1 cellular context compared by ENCODE assay signal in the genomic region with DNA sequence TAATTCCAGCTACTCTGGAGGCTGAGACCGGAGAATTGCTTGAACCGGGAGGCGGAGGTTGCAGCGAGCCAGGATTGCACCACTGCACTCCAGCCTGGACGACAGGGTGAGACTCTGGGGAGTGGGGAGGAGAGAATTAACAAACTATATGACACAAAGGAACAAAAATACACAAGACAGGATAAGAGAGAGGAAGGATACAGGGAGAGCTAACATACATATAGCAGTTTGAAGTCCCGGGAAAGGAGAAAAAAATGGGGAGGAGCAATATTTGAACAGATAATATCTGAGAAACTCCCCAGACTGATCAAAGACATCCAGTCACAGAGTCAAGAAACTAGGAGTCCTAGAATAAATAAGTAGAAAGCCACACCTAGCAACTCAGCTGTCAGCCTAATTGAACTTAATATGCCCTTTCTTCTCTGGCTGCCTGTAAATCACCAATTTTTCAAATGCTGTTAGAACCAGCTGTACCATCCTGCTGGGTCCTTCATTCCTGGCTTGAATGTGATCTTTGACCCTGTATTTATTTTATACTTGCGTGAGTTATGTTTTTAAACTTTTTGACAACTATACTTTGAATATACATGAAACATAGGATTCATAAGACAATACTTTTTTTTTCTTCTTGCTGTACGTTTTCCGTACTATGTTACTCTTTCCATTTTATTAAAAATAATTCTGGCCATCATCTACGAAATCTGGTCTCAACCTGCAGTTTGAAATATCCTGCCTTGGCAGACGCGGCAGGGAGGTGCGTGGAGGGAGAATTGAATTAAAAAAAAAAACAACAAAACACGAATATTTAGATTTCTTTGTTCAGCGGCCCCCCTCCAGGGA.
TF ChIP-seq lines count a peak whose summit lies in the region.

No MANE protein-coding gene starts in this region.

TF ChIP-seq in HepG2, 621 proteins besides CTCF, POLR2A, EP300 and RAD21 (continues in another document):
- no peak for TF ChIP-seq ZIK1 (CRISPR knock-in tag; IDR thresholded peaks at IDR 0.05; ENCODE audit: borderline replicate concordance, low read depth)
- 0 out of 2 replicates have a peak, but pooled peaks have one; percentile 45 for TF ChIP-seq ATF7-NPFF (CRISPR knock-in tag; IDR thresholded peaks at IDR 0.05; ENCODE audit: low read depth)
- TF ChIP-seq, protein P1, sequence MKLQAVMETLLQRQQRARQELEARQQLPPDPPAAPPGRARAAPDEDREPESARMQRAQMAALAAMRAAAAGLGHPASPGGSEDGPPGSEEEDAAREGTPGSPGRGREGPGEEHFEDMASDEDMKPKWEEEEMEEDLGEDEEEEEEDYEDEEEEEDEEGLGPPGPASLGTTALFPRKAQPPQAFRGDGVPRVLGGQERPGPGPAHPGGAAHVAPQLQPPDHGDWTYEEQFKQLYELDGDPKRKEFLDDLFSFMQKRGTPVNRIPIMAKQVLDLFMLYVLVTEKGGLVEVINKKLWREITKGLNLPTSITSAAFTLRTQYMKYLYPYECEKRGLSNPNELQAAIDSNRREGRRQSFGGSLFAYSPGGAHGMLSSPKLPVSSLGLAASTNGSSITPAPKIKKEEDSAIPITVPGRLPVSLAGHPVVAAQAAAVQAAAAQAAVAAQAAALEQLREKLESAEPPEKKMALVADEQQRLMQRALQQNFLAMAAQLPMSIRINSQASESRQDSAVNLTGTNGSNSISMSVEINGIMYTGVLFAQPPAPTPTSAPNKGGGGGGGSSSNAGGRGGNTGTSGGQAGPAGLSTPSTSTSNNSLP (IDR thresholded peaks at IDR 0.05; ENCODE audit: low read depth, low read length) = peak; percentile 7; the same call in 1 of the 2 replicates
- TF ChIP-seq, protein P2, sequence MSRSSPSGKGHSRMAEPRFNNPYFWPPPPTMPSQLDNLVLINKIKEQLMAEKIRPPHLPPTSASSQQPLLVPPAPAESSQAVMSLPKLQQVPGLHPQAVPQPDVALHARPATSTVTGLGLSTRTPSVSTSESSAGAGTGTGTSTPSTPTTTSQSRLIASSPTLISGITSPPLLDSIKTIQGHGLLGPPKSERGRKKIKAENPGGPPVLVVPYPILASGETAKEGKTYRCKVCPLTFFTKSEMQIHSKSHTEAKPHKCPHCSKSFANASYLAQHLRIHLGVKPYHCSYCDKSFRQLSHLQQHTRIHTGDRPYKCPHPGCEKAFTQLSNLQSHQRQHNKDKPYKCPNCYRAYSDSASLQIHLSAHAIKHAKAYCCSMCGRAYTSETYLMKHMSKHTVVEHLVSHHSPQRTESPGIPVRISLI (CRISPR knock-in tag; IDR thresholded peaks at IDR 0.05; ENCODE audit: borderline replicate concordance) = no peak
- TF ChIP-seq, protein P3, sequence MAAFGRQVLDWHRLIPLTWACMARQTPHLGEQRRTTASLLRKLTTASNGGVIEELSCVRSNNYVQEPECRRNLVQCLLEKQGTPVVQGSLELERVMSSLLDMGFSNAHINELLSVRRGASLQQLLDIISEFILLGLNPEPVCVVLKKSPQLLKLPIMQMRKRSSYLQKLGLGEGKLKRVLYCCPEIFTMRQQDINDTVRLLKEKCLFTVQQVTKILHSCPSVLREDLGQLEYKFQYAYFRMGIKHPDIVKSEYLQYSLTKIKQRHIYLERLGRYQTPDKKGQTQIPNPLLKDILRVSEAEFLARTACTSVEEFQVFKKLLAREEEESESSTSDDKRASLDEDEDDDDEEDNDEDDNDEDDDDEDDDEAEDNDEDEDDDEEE (CRISPR knock-in tag; IDR thresholded peaks at IDR 0.05) = no peak
- TF ChIP-seq MXD4 (CRISPR knock-in tag; IDR thresholded peaks at IDR 0.05) = peak; percentile 46
- TF ChIP-seq ZBTB20 (CRISPR knock-in tag; IDR thresholded peaks at IDR 0.05; ENCODE audit: borderline replicate concordance, low read depth) = no peak
- TF ChIP-seq HOXA3 (CRISPR knock-in tag; IDR thresholded peaks at IDR 0.05) = peak; percentile 40; the same call in 1 of the 2 replicates
- TF ChIP-seq SOX13 (IDR thresholded peaks at IDR 0.05) = no peak
- peak in 1 of 2 experiments; percentile 42; a peak in 1 of 4 replicates for TF ChIP-seq SOX13 (CRISPR knock-in tag; conservative IDR thresholded peaks at IDR 0.05 in 1 of 2, IDR thresholded peaks at IDR 0.05 in 1 of 2)
- TF ChIP-seq ZNF383 (CRISPR knock-in tag; IDR thresholded peaks at IDR 0.05; ENCODE audit: borderline replicate concordance) = no peak
- peak; percentile 58; the same call in 1 of the 2 replicates for TF ChIP-seq RARA (CRISPR knock-in tag; IDR thresholded peaks at IDR 0.05)
- TF ChIP-seq, protein P4, sequence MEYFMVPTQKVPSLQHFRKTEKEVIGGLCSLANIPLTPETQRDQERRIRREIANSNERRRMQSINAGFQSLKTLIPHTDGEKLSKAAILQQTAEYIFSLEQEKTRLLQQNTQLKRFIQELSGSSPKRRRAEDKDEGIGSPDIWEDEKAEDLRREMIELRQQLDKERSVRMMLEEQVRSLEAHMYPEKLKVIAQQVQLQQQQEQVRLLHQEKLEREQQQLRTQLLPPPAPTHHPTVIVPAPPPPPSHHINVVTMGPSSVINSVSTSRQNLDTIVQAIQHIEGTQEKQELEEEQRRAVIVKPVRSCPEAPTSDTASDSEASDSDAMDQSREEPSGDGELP (IDR thresholded peaks at IDR 0.05; ENCODE audit: borderline replicate concordance, low read depth) = peak; percentile 77
- TF ChIP-seq, protein P5, sequence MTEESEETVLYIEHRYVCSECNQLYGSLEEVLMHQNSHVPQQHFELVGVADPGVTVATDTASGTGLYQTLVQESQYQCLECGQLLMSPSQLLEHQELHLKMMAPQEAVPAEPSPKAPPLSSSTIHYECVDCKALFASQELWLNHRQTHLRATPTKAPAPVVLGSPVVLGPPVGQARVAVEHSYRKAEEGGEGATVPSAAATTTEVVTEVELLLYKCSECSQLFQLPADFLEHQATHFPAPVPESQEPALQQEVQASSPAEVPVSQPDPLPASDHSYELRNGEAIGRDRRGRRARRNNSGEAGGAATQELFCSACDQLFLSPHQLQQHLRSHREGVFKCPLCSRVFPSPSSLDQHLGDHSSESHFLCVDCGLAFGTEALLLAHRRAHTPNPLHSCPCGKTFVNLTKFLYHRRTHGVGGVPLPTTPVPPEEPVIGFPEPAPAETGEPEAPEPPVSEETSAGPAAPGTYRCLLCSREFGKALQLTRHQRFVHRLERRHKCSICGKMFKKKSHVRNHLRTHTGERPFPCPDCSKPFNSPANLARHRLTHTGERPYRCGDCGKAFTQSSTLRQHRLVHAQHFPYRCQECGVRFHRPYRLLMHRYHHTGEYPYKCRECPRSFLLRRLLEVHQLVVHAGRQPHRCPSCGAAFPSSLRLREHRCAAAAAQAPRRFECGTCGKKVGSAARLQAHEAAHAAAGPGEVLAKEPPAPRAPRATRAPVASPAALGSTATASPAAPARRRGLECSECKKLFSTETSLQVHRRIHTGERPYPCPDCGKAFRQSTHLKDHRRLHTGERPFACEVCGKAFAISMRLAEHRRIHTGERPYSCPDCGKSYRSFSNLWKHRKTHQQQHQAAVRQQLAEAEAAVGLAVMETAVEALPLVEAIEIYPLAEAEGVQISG (CRISPR knock-in tag; IDR thresholded peaks at IDR 0.05) = peak; percentile 34; the same call in 1 of the 2 replicates
- TF ChIP-seq CREM (IDR thresholded peaks at IDR 0.05) = peak; percentile 73; the same call in 1 of the 2 replicates
- no peak for TF ChIP-seq CREM (CRISPR knock-in tag; IDR thresholded peaks at IDR 0.05)
- TF ChIP-seq KMT2B (CRISPR knock-in tag; IDR thresholded peaks at IDR 0.05) = no peak
- no peak for TF ChIP-seq LCORL (IDR thresholded peaks at IDR 0.05)
- peak; percentile 47; the same call in 1 of the 2 replicates for TF ChIP-seq LCORL (CRISPR knock-in tag; IDR thresholded peaks at IDR 0.05)
- TF ChIP-seq NFATC3 (CRISPR knock-in tag; IDR thresholded peaks at IDR 0.05) = no peak
- peak; percentile 9; the same call in 1 of the 2 replicates for TF ChIP-seq ATF7 (IDR thresholded peaks at IDR 0.05)
- TF ChIP-seq ATF7 (CRISPR knock-in tag; IDR thresholded peaks at IDR 0.05) = no peak
- TF ChIP-seq, protein P6, sequence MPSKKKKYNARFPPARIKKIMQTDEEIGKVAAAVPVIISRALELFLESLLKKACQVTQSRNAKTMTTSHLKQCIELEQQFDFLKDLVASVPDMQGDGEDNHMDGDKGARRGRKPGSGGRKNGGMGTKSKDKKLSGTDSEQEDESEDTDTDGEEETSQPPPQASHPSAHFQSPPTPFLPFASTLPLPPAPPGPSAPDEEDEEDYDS (CRISPR knock-in tag; IDR thresholded peaks at IDR 0.05) = 0 out of 2 replicates have a peak, but pooled peaks have one; percentile 20
- peak; percentile 68 for TF ChIP-seq SP5 (CRISPR knock-in tag; IDR thresholded peaks at IDR 0.05; ENCODE audit: borderline replicate concordance, low read depth)
- TF ChIP-seq SALL1 (CRISPR knock-in tag; IDR thresholded peaks at IDR 0.05) = peak; percentile 64; the same call in 1 of the 2 replicates
- peak; percentile 61; the same call in 1 of the 2 replicates for TF ChIP-seq ZNF615 (CRISPR knock-in tag; IDR thresholded peaks at IDR 0.05; ENCODE audit: borderline replicate concordance)
- TF ChIP-seq JDP2 (CRISPR knock-in tag; IDR thresholded peaks at IDR 0.05; ENCODE audit: borderline replicate concordance) = no peak
- 0 out of 2 replicates have a peak, but pooled peaks have one; percentile 22 for TF ChIP-seq KDM5A (IDR thresholded peaks at IDR 0.05; ENCODE audit: borderline replicate concordance, low read length)
- TF ChIP-seq SP4 (CRISPR knock-in tag; IDR thresholded peaks at IDR 0.05) = no peak
- TF ChIP-seq MBD4 (IDR thresholded peaks at IDR 0.05; ENCODE audit: borderline replicate concordance, low read length) = 0 out of 2 replicates have a peak, but pooled peaks have one; percentile 58
- 0 out of 2 replicates have a peak, but pooled peaks have one; percentile 24 for TF ChIP-seq RARG (CRISPR knock-in tag; IDR thresholded peaks at IDR 0.05; ENCODE audit: low read depth)
- no peak for TF ChIP-seq SAFB2 (CRISPR knock-in tag; IDR thresholded peaks at IDR 0.05; ENCODE audit: borderline replicate concordance, low read depth)
- 0 out of 2 replicates have a peak, but pooled peaks have one; percentile 46 for TF ChIP-seq FOXK2 (IDR thresholded peaks at IDR 0.05)
- peak; percentile 28; the same call in 1 of the 2 replicates for TF ChIP-seq ELF3 (CRISPR knock-in tag; IDR thresholded peaks at IDR 0.05)
- TF ChIP-seq, protein P7, sequence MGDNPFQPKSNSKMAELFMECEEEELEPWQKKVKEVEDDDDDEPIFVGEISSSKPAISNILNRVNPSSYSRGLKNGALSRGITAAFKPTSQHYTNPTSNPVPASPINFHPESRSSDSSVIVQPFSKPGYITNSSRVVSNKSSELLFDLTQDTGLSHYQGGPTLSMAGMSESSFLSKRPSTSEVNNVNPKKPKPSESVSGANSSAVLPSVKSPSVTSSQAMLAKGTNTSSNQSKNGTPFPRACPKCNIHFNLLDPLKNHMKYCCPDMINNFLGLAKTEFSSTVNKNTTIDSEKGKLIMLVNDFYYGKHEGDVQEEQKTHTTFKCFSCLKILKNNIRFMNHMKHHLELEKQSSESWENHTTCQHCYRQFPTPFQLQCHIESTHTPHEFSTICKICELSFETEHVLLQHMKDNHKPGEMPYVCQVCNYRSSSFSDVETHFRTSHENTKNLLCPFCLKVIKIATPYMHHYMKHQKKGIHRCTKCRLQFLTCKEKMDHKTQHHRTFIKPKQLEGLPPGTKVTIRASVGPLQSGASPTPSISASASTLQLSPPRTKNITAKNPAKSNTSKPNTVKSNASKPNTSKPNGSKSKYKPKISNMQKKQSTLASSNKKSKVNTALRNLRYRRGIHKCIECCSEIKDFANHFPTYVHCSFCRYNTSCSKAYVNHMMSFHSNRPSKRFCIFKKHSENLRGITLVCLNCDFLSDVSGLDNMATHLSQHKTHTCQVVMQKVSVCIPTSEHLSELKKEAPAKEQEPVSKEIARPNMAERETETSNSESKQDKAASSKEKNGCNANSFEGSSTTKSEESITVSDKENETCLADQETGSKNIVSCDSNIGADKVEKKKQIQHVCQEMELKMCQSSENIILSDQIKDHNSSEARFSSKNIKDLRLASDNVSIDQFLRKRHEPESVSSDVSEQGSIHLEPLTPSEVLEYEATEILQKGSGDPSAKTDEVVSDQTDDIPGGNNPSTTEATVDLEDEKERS (CRISPR knock-in tag; IDR thresholded peaks at IDR 0.05) = peak; percentile 31; the same call in 1 of the 2 replicates
- 0 out of 2 replicates have a peak, but pooled peaks have one; percentile 78 for TF ChIP-seq HMGA1 (CRISPR knock-in tag; conservative IDR thresholded peaks at IDR 0.05)
- no peak for TF ChIP-seq MTA1 (CRISPR knock-in tag; IDR thresholded peaks at IDR 0.05; ENCODE audit: borderline replicate concordance)
- 0 out of 2 replicates have a peak, but pooled peaks have one; percentile 63 for TF ChIP-seq NCOA2 (CRISPR knock-in tag; IDR thresholded peaks at IDR 0.05)
- TF ChIP-seq NR2F2 (IDR thresholded peaks at IDR 0.05; ENCODE audit: borderline replicate concordance, low read depth) = peak; percentile 25; the same call in 1 of the 2 replicates
- TF ChIP-seq FOXJ3 (CRISPR knock-in tag; IDR thresholded peaks at IDR 0.05; ENCODE audit: borderline replicate concordance) = 0 out of 2 replicates have a peak, but pooled peaks have one; percentile 37
- TF ChIP-seq, protein P8, sequence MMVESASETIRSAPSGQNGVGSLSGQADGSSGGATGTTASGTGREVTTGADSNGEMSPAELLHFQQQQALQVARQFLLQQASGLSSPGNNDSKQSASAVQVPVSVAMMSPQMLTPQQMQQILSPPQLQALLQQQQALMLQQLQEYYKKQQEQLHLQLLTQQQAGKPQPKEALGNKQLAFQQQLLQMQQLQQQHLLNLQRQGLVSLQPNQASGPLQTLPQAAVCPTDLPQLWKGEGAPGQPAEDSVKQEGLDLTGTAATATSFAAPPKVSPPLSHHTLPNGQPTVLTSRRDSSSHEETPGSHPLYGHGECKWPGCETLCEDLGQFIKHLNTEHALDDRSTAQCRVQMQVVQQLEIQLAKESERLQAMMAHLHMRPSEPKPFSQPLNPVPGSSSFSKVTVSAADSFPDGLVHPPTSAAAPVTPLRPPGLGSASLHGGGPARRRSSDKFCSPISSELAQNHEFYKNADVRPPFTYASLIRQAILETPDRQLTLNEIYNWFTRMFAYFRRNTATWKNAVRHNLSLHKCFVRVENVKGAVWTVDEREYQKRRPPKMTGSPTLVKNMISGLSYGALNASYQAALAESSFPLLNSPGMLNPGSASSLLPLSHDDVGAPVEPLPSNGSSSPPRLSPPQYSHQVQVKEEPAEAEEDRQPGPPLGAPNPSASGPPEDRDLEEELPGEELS (CRISPR knock-in tag; IDR thresholded peaks at IDR 0.05) = peak; percentile 66; the same call in 1 of the 2 replicates
- peak; percentile 49 for TF ChIP-seq HDAC2 (CRISPR knock-in tag; IDR thresholded peaks at IDR 0.05)
- TF ChIP-seq RXRA (CRISPR knock-in tag; IDR thresholded peaks at IDR 0.05) = 0 out of 2 replicates have a peak, but pooled peaks have one; percentile 43
- peak; percentile 36 for TF ChIP-seq CBX1 (IDR thresholded peaks at IDR 0.05; ENCODE audit: low read depth)
- TF ChIP-seq, protein P9, sequence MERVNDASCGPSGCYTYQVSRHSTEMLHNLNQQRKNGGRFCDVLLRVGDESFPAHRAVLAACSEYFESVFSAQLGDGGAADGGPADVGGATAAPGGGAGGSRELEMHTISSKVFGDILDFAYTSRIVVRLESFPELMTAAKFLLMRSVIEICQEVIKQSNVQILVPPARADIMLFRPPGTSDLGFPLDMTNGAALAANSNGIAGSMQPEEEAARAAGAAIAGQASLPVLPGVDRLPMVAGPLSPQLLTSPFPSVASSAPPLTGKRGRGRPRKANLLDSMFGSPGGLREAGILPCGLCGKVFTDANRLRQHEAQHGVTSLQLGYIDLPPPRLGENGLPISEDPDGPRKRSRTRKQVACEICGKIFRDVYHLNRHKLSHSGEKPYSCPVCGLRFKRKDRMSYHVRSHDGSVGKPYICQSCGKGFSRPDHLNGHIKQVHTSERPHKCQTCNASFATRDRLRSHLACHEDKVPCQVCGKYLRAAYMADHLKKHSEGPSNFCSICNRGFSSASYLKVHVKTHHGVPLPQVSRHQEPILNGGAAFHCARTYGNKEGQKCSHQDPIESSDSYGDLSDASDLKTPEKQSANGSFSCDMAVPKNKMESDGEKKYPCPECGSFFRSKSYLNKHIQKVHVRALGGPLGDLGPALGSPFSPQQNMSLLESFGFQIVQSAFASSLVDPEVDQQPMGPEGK (CRISPR knock-in tag; IDR thresholded peaks at IDR 0.05) = peak; percentile 75; the same call in 1 of the 2 replicates
